Comparison of ENCODE assay signal across 1 cellular context in the genomic region with DNA sequence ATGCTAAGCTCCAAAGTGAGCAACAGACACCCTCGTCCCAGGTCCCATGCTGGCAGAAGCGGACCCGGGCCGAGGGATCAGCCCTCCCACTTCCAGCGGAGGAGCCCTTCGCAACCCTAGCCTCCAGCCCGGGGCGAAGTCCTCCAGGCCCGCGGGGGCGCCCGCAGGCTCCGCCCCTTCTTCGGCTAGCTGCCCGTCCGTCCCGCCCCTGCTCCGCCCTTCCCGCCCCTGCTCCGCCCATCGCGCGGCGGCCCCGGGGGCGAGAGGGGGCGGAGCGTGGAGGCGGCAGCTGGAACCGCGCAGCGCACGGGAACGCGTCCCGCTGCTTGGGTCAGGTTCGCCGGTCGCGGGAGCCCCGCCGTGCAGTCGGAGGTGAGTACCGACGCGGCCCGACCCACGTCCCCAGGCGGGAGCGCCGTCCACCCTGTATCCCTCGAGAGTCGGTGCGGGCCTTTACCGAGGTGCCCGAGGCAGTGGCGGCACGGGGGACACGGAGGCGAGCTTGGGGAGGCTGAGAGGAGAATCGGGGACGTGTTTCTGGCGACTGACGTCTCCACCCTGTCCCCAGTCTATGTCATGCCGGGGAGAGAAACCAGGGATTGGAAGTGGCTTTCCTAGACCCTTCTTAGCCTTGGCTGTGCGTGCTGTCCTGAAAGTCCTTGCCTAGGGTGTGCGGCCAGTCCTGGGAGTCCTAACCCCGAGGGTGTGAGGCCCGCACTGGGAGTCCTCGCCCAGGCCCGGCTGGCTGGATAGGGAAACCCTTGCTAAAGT.
TF ChIP-seq lines count a peak whose summit lies in the region.

TSS of gene ACO1 (plus strand) at position 280 of the 771 bp plus-strand sequence. CDS start 20,864 bp downstream, outside the sequence.

TF ChIP-seq in HepG2, 621 proteins besides CTCF, POLR2A, EP300 and RAD21 (continued from another document and continues in another):
- TF ChIP-seq NONO (IDR thresholded peaks at IDR 0.05) (no peak), NONO (CRISPR knock-in tag; conservative IDR thresholded peaks at IDR 0.05) (peak; percentile 95), TAF1 (CRISPR knock-in tag; IDR thresholded peaks at IDR 0.05) (peak; percentile 86), ZNF781 (CRISPR knock-in tag; IDR thresholded peaks at IDR 0.05; ENCODE audit: borderline replicate concordance, not compliant biosample characterization) (peak; percentile 42), PREB (CRISPR knock-in tag; IDR thresholded peaks at IDR 0.05) (no peak), TIGD3 (CRISPR knock-in tag; IDR thresholded peaks at IDR 0.05; ENCODE audit: borderline replicate concordance) (no peak), HDAC2 (CRISPR knock-in tag; IDR thresholded peaks at IDR 0.05) (no peak; the same call in 1 of the 2 replicates), HDAC1 (CRISPR knock-in tag; IDR thresholded peaks at IDR 0.05) (peak; percentile 94), AGO2 (optimal IDR thresholded peaks at IDR 0.05; ENCODE audit: low read depth, low read length) (peak; percentile 70), IKZF4 (CRISPR knock-in tag; IDR thresholded peaks at IDR 0.05; ENCODE audit: borderline replicate concordance, low read depth, not compliant biosample characterization) (peak; percentile 62), SPEN (CRISPR knock-in tag; IDR thresholded peaks at IDR 0.05; ENCODE audit: low read depth) (peak; percentile 88), KAT8 (CRISPR knock-in tag; IDR thresholded peaks at IDR 0.05) (peak; percentile 35; the same call in 1 of the 2 replicates), ZNF510 (CRISPR knock-in tag; IDR thresholded peaks at IDR 0.05; ENCODE audit: low read depth) (no peak), TFE3 (CRISPR knock-in tag; IDR thresholded peaks at IDR 0.05) (no peak), ZNF709 (CRISPR knock-in tag; IDR thresholded peaks at IDR 0.05) (peak; percentile 74; the same call in 1 of the 2 replicates), PHF8 (CRISPR knock-in tag; IDR thresholded peaks at IDR 0.05) (peak; percentile 92), ZNF83 (CRISPR knock-in tag; IDR thresholded peaks at IDR 0.05; ENCODE audit: borderline replicate concordance) (0 out of 2 replicates have a peak, but pooled peaks have one; percentile 71), MXI1 (IDR thresholded peaks at IDR 0.05; ENCODE audit: borderline replicate concordance, low read depth, low read length) (peak; percentile 74; the same call in 1 of the 3 replicates), ZNF33B (CRISPR knock-in tag; IDR thresholded peaks at IDR 0.05) (peak; percentile 42; the same call in 1 of the 2 replicates), ZNF879 (CRISPR knock-in tag; IDR thresholded peaks at IDR 0.05) (peak; percentile 71; the same call in 1 of the 2 replicates), HMG20B (CRISPR knock-in tag; conservative IDR thresholded peaks at IDR 0.05) (no peak), RFXAP (CRISPR knock-in tag; IDR thresholded peaks at IDR 0.05; ENCODE audit: borderline replicate concordance) (peak; percentile 74; the same call in 1 of the 2 replicates), ZNF180 (CRISPR knock-in tag; IDR thresholded peaks at IDR 0.05; ENCODE audit: borderline replicate concordance, low read depth) (no peak), FOXK1 (CRISPR knock-in tag; IDR thresholded peaks at IDR 0.05; ENCODE audit: borderline replicate concordance, low read depth) (no peak), JUNB (CRISPR knock-in tag; IDR thresholded peaks at IDR 0.05; ENCODE audit: borderline replicate concordance) (no peak), NFKB2 (CRISPR knock-in tag; IDR thresholded peaks at IDR 0.05; ENCODE audit: borderline replicate concordance) (peak; percentile 59; the same call in 1 of the 2 replicates), ZNF367 (CRISPR knock-in tag; IDR thresholded peaks at IDR 0.05; ENCODE audit: borderline replicate concordance) (no peak), ELF3 (CRISPR knock-in tag; IDR thresholded peaks at IDR 0.05) (peak; percentile 32), ZNF891 (CRISPR knock-in tag; IDR thresholded peaks at IDR 0.05) (peak; percentile 88; the same call in 1 of the 2 replicates)
- TF ChIP-seq, protein P1, sequence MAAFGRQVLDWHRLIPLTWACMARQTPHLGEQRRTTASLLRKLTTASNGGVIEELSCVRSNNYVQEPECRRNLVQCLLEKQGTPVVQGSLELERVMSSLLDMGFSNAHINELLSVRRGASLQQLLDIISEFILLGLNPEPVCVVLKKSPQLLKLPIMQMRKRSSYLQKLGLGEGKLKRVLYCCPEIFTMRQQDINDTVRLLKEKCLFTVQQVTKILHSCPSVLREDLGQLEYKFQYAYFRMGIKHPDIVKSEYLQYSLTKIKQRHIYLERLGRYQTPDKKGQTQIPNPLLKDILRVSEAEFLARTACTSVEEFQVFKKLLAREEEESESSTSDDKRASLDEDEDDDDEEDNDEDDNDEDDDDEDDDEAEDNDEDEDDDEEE (CRISPR knock-in tag; IDR thresholded peaks at IDR 0.05) = peak; percentile 72; the same call in 1 of the 2 replicates
- TF ChIP-seq, protein P2, sequence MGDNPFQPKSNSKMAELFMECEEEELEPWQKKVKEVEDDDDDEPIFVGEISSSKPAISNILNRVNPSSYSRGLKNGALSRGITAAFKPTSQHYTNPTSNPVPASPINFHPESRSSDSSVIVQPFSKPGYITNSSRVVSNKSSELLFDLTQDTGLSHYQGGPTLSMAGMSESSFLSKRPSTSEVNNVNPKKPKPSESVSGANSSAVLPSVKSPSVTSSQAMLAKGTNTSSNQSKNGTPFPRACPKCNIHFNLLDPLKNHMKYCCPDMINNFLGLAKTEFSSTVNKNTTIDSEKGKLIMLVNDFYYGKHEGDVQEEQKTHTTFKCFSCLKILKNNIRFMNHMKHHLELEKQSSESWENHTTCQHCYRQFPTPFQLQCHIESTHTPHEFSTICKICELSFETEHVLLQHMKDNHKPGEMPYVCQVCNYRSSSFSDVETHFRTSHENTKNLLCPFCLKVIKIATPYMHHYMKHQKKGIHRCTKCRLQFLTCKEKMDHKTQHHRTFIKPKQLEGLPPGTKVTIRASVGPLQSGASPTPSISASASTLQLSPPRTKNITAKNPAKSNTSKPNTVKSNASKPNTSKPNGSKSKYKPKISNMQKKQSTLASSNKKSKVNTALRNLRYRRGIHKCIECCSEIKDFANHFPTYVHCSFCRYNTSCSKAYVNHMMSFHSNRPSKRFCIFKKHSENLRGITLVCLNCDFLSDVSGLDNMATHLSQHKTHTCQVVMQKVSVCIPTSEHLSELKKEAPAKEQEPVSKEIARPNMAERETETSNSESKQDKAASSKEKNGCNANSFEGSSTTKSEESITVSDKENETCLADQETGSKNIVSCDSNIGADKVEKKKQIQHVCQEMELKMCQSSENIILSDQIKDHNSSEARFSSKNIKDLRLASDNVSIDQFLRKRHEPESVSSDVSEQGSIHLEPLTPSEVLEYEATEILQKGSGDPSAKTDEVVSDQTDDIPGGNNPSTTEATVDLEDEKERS (CRISPR knock-in tag; IDR thresholded peaks at IDR 0.05) = 0 out of 2 replicates have a peak, but pooled peaks have one; percentile 58
- TF ChIP-seq, protein P3, sequence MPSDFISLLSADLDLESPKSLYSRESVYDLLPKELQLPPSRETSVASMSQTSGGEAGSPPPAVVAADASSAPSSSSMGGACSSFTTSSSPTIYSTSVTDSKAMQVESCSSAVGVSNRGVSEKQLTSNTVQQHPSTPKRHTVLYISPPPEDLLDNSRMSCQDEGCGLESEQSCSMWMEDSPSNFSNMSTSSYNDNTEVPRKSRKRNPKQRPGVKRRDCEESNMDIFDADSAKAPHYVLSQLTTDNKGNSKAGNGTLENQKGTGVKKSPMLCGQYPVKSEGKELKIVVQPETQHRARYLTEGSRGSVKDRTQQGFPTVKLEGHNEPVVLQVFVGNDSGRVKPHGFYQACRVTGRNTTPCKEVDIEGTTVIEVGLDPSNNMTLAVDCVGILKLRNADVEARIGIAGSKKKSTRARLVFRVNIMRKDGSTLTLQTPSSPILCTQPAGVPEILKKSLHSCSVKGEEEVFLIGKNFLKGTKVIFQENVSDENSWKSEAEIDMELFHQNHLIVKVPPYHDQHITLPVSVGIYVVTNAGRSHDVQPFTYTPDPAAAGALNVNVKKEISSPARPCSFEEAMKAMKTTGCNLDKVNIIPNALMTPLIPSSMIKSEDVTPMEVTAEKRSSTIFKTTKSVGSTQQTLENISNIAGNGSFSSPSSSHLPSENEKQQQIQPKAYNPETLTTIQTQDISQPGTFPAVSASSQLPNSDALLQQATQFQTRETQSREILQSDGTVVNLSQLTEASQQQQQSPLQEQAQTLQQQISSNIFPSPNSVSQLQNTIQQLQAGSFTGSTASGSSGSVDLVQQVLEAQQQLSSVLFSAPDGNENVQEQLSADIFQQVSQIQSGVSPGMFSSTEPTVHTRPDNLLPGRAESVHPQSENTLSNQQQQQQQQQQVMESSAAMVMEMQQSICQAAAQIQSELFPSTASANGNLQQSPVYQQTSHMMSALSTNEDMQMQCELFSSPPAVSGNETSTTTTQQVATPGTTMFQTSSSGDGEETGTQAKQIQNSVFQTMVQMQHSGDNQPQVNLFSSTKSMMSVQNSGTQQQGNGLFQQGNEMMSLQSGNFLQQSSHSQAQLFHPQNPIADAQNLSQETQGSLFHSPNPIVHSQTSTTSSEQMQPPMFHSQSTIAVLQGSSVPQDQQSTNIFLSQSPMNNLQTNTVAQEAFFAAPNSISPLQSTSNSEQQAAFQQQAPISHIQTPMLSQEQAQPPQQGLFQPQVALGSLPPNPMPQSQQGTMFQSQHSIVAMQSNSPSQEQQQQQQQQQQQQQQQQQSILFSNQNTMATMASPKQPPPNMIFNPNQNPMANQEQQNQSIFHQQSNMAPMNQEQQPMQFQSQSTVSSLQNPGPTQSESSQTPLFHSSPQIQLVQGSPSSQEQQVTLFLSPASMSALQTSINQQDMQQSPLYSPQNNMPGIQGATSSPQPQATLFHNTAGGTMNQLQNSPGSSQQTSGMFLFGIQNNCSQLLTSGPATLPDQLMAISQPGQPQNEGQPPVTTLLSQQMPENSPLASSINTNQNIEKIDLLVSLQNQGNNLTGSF (CRISPR knock-in tag; IDR thresholded peaks at IDR 0.05) = peak; percentile 40
- TF ChIP-seq, protein P4, sequence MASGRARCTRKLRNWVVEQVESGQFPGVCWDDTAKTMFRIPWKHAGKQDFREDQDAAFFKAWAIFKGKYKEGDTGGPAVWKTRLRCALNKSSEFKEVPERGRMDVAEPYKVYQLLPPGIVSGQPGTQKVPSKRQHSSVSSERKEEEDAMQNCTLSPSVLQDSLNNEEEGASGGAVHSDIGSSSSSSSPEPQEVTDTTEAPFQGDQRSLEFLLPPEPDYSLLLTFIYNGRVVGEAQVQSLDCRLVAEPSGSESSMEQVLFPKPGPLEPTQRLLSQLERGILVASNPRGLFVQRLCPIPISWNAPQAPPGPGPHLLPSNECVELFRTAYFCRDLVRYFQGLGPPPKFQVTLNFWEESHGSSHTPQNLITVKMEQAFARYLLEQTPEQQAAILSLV (CRISPR knock-in tag; IDR thresholded peaks at IDR 0.05; ENCODE audit: borderline replicate concordance) = peak; percentile 84; the same call in 1 of the 2 replicates
